Comparison of ENCODE assay signal across 14 cellular contexts in genomic region chr13:87234981-87235380, GRCh38.
A peak's percentile ranks its signal among the peaks of the same experiment; 100 is the strongest.
DNase-seq lines count a peak whose midpoint lies in the region; ATAC-seq and TF ChIP-seq lines count a peak whose summit lies in the region.
"Had no signal": no experiment of that assay in that cellular context is flagged by ENCODE, and none has a peak within 500 bp of the region (broad histone marks: within the 10 kb centered on the region; RNA-seq: fewer than 3 reads in every experiment).

No MANE protein-coding gene starts in this region.

- no peak overlapping the region for H3K4me3 ChIP-seq in GM23248
- H3K4me3 ChIP-seq: pancreas had no signal

- H3K27me3 ChIP-seq in GM23248 (replicated peaks; ENCODE audit: insufficient read depth) = peaks cover 4% of the 10 kb centered on the region; the same call in 1 of the 2 replicates
- H3K27me3 ChIP-seq: pancreas had no signal

- H3K36me3 ChIP-seq in GM23248 (ENCODE audit: low read depth) = no peaks in the 10 kb centered on the region
- H3K36me3 ChIP-seq: pancreas had no signal

- H3F3A ChIP-seq in GM23248 (ENCODE audit: insufficient read depth) = no peaks in the 10 kb centered on the region

- no peak overlapping the region for H3K27ac ChIP-seq in GM23248
- H3K27ac ChIP-seq: pancreas had no signal

- TF ChIP-seq CTCF in GM13977 (IDR thresholded peaks at IDR 0.05; ENCODE audit: extremely low read depth, insufficient read depth, missing control alignments) = no peak

- no peaks in the 10 kb centered on the region for H4K20me1 ChIP-seq in GM23248 (ENCODE audit: insufficient read depth)

- no peaks in the 10 kb centered on the region for H3K9me3 ChIP-seq in GM23248 (ENCODE audit: low read depth)
- H3K9me3 ChIP-seq: pancreas had no signal

- DNase-seq in GM23248 (peak; percentile 6), MV-4-11 (lab: John Stamatoyannopoulos, UW) (peak; percentile 98), astrocyte of the hippocampus (ENCODE audit: low read depth, low spot score) (peak; percentile 93), myocyte (ENCODE audit: low read depth) (peak; percentile 99), GM13977 (ENCODE audit: low spot score) (no peak), posterior vena cava (ENCODE audit: low spot score) (no peak)
- DNase-seq: activated CD4-positive, alpha-beta memory T cell treated with anti-CD3 and anti-CD28 coated beads, Interleukin-2, amount 10 ng/mL, durations not matched to agents 7 days and 5 days; DMS53; NCI-H1694 treated with DMSO at 0.1 percent for 48 hours; NCI-H510A treated with DMSO at 0.1 percent for 48 hours; pancreas had no signal

- H3K4me1 ChIP-seq in GM23248 (ENCODE audit: insufficient read depth) = no peaks in the 10 kb centered on the region
- H3K4me1 ChIP-seq: pancreas had no signal

- no peaks in the 10 kb centered on the region for H3K9me2 ChIP-seq in GM23248 (ENCODE audit: insufficient read depth)

- no peak overlapping the region for H3K9ac ChIP-seq in GM23248

- WGBS in GM23248 (ENCODE audit: low coverage in 1 of 2, low lambda C conversion rate in 2 of 2, missing lambda C conversion rate in 2 of 2), 2 experiments = 34 to 41% methylated on average over 2 of the region's 2 CpGs

- no peaks in the 10 kb centered on the region for H3K79me2 ChIP-seq in GM23248 (ENCODE audit: insufficient read depth)

- in situ Hi-C loops in GM23248 (cut with MboI) = no loop called here
- in situ Hi-C loops in GM13977 (cut with MboI; ENCODE audit: low pct_unique_long_range_greater_than_20kb, low sequenced_read_pairs, unreplicated experiment) = no loop called here

- intact Hi-C loops in posterior vena cava (cut with DNase I) = no loop called here

- H3K4me2 ChIP-seq in GM23248 (ENCODE audit: unreplicated experiment) = no peak overlapping the region

- ATAC-seq in esophagus mucosa (no peak), HG03442 (IDR thresholded peaks at IDR 0.05; ENCODE audit: unreplicated experiment) (no peak)
- ATAC-seq: activated T-helper 17 cell treated with anti-CD3 and anti-CD28 coated beads, Interleukin-2, amount 50 U/mL, for 72 hours; pancreas had no signal

- no peak overlapping the region for H2AFZ ChIP-seq in GM23248

Comparison
In these comparisons a context has a peak if more than half of its experiments do, and no peak if none do; other contexts are left out.
1. DNase-seq: peak in GM23248 (single experiment), MV-4-11 (single experiment), astrocyte of the hippocampus (single experiment) and myocyte (single experiment); none in GM13977 (single experiment) and posterior vena cava (single experiment).